Comparison of ENCODE assay signal across 8 cellular contexts in the genomic region with DNA sequence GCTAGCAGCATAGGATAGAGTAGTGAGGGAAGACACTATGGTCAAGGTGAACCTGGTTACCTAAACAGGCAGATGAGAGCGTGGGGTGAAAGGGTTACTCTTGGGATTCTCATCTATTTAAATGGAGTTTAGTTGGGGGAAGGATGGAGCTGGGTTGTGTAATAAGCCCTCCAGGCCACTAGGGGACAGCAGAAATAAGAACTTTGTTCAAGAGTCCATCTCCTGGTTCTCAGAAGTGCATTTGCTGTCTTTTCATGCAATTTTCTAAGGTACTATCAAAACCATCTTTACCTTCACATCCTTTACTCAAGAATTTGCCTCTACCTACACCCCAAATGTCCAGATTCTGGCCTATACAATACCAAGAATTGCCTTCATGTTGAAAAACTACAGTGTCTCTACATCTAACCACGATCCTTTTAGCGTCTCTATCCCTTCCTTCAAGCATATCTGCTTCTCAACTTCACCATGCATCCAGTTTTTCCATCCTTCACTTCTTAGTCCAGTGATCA. TPM values are rescaled to one million over a fixed set of nuclear protein-coding genes. Genes with fewer than 3 reads are reported as not detected.
DNase-seq lines count a peak whose midpoint lies in the region; ATAC-seq and TF ChIP-seq lines count a peak whose summit lies in the region.

No MANE protein-coding gene starts in this region.

- POLR2A ChIA-PET in activated naive CD8-positive, alpha-beta T cell treated with anti-CD3 and anti-CD28 coated beads, Interleukin-2, amount 10 ng/mL, durations not matched to agents 7 days and 5 days (lab: Charles Lee), result interaction anchor here (1.1 to 1.9 kb wide), 4 partner anchors 10 to 57 kb away, joined by 3 to 9 read pairs (median 6); partner anchors contain the start of gene SLAMF1

- peaks cover 63% of the 10 kb centered on the region for H3K4me1 Mint-ChIP-seq in activated naive CD8-positive, alpha-beta T cell treated with anti-CD3 and anti-CD28 coated beads, Interleukin-2, amount 10 ng/mL, durations not matched to agents 7 days and 5 days
- H3K4me1 Mint-ChIP-seq in neural crest cell, result no peaks in the 10 kb centered on the region

- H3K9me3 Mint-ChIP-seq in activated naive CD8-positive, alpha-beta T cell treated with anti-CD3 and anti-CD28 coated beads, Interleukin-2, amount 10 ng/mL, durations not matched to agents 7 days and 5 days, result peaks cover 5% of the 10 kb centered on the region
- H3K9me3 Mint-ChIP-seq in neural crest cell, result peaks cover 5% of the 10 kb centered on the region

- peak overlapping the region; percentile 4 for H3K4me3 Mint-ChIP-seq in activated naive CD8-positive, alpha-beta T cell treated with anti-CD3 and anti-CD28 coated beads, Interleukin-2, amount 10 ng/mL, durations not matched to agents 7 days and 5 days
- no peak overlapping the region for H3K4me3 Mint-ChIP-seq in neural crest cell

- H3K36me3 Mint-ChIP-seq in activated naive CD8-positive, alpha-beta T cell treated with anti-CD3 and anti-CD28 coated beads, Interleukin-2, amount 10 ng/mL, durations not matched to agents 7 days and 5 days, result peaks cover 61% of the 10 kb centered on the region
- no peaks in the 10 kb centered on the region for H3K36me3 Mint-ChIP-seq in neural crest cell (ENCODE audit: low read depth)

- H3K27me3 Mint-ChIP-seq in activated naive CD8-positive, alpha-beta T cell treated with anti-CD3 and anti-CD28 coated beads, Interleukin-2, amount 10 ng/mL, durations not matched to agents 7 days and 5 days, result no peaks in the 10 kb centered on the region
- peaks cover 2% of the 10 kb centered on the region for H3K27me3 Mint-ChIP-seq in neural crest cell (ENCODE audit: low read depth)

- ATAC-seq in activated naive CD8-positive, alpha-beta T cell treated with anti-CD3 and anti-CD28 coated beads, Interleukin-2, amount 10 ng/mL, durations not matched to agents 7 days and 5 days (ENCODE audit: low read depth), result no peak

- peak; percentile 54 for TF ChIP-seq CTCF in neural crest cell (conservative IDR thresholded peaks at IDR 0.05)

- H3K27ac Mint-ChIP-seq in activated naive CD8-positive, alpha-beta T cell treated with anti-CD3 and anti-CD28 coated beads, Interleukin-2, amount 10 ng/mL, durations not matched to agents 7 days and 5 days, result peak overlapping the region; percentile 72
- H3K27ac Mint-ChIP-seq in neural crest cell (ENCODE audit: unreplicated experiment), result no peak overlapping the region

- DNase-seq in DMS 273 (lab: John Stamatoyannopoulos, UW; ENCODE audit: unreplicated experiment) (peak; percentile 32), DMS 273 treated with DMSO at 0.1 percent for 48 hours (lab: John Stamatoyannopoulos, UW) (no peak), NCI-H1694 treated with DMSO at 0.1 percent for 48 hours (lab: John Stamatoyannopoulos, UW) (peak; percentile 98), neural crest cell (ENCODE audit: low read depth, low spot score) (no peak), globus pallidus (ENCODE audit: low spot score) (no peak), OCI-M2 (lab: John Stamatoyannopoulos, UW; ENCODE audit: unreplicated experiment) (no peak), islet precursor cell (no peak)
- DNase-seq in activated naive CD8-positive, alpha-beta T cell treated with anti-CD3 and anti-CD28 coated beads, Interleukin-2, amount 10 ng/mL, durations not matched to agents 7 days and 5 days, result no peak

RNA-seq across cellular contexts. Expression of gene SLAMF1, which starts 28.0 kb away (rescaled TPM):
- 10 to 100 TPM; 41.3 to 42.6 TPM for total RNA-seq in activated naive CD8-positive, alpha-beta T cell treated with anti-CD3 and anti-CD28 coated beads, Interleukin-2, amount 10 ng/mL, durations not matched to agents 7 days and 5 days
- total RNA-seq in neural crest cell, result not detected in 2 replicates

RNA-seq across cellular contexts. Expression of gene CD84, which starts 39.5 kb away (rescaled TPM):
- 10 to 100 TPM; 58.5 to 66.8 TPM for total RNA-seq in activated naive CD8-positive, alpha-beta T cell treated with anti-CD3 and anti-CD28 coated beads, Interleukin-2, amount 10 ng/mL, durations not matched to agents 7 days and 5 days
- total RNA-seq in neural crest cell, result not detected in 2 replicates

Comparison
In these comparisons a context has a peak if more than half of its experiments do, and no peak if none do; other contexts are left out.
1. DNase-seq: peak in DMS 273 (single experiment) and NCI-H1694 treated with DMSO at 0.1 percent for 48 hours (single experiment); none in DMS 273 treated with DMSO at 0.1 percent for 48 hours (single experiment), activated naive CD8-positive, alpha-beta T cell treated with anti-CD3 and anti-CD28 coated beads, Interleukin-2, amount 10 ng/mL, durations not matched to agents 7 days and 5 days (single experiment), neural crest cell (single experiment), globus pallidus (single experiment), OCI-M2 (single experiment) and islet precursor cell (single experiment).
2. RNA of gene SLAMF1, which starts 28.0 kb away (total RNA-seq): 41.3 to 42.6 TPM in activated naive CD8-positive, alpha-beta T cell treated with anti-CD3 and anti-CD28 coated beads, Interleukin-2, amount 10 ng/mL, durations not matched to agents 7 days and 5 days; not detected in neural crest cell; every median in the first group is over 10 times any median in the second.
3. RNA of gene CD84, which starts 39.5 kb away (total RNA-seq): 58.5 to 66.8 TPM in activated naive CD8-positive, alpha-beta T cell treated with anti-CD3 and anti-CD28 coated beads, Interleukin-2, amount 10 ng/mL, durations not matched to agents 7 days and 5 days; not detected in neural crest cell; every median in the first group is over 10 times any median in the second.